ENCODE assay signal across 10 cellular contexts in genomic region chr6:10030942-10031537, GRCh38.
DNase-seq lines count a peak whose midpoint lies in the region; ATAC-seq, FAIRE-seq and TF ChIP-seq lines count a peak whose summit lies in the region.
"Had no signal": no experiment of that assay in that cellular context is flagged by ENCODE, and none has a peak within 500 bp of the region (broad histone marks: within the 10 kb centered on the region; RNA-seq: fewer than 3 reads in every experiment).

No MANE protein-coding gene starts in this region.

- H3K4me3 Mint-ChIP-seq in stimulated activated effector memory CD8-positive, alpha-beta T cell treated with anti-CD3 and anti-CD28 coated beads, Interleukin-12 subunit alpha, Interleukin-12 subunit beta, amount 100 ng/mL, for 72 hours = no peak overlapping the region
- H3K4me3 Mint-ChIP-seq: activated naive CD8-positive, alpha-beta T cell had no signal

- DNase-seq in A549 (ENCODE audit: low read depth in 1 of 2, low spot score in 1 of 2) = no peak
- DNase-seq in NOMO-1 treated with dmso at 0.1 percent for 144 hours (lab: John Stamatoyannopoulos, UW; ENCODE audit: unreplicated experiment) = peak; percentile 6
- DNase-seq in foreskin fibroblast = peak in 1 of 2 donors; percentile 17
- DNase-seq in upper lobe of right lung = no peak
- DNase-seq in stimulated activated effector memory CD8-positive, alpha-beta T cell treated with anti-CD3 and anti-CD28 coated beads, Interleukin-12 subunit alpha, Interleukin-12 subunit beta, amount 100 ng/mL, for 72 hours (ENCODE audit: low spot score in 2 of 2) = no peak
- DNase-seq in T1000 (lab: John Stamatoyannopoulos, UW) = no peak
- DNase-seq in ovary = no peak

- TF ChIP-seq RAD21 in A549 (conservative IDR thresholded peaks at IDR 0.05 in 1 of 2, IDR thresholded peaks at IDR 0.05 in 1 of 2) = peak in 1 of 2 experiments; percentile 15; a peak in 1 of 5 replicates

- H3K36me3 Mint-ChIP-seq in stimulated activated effector memory CD8-positive, alpha-beta T cell treated with anti-CD3 and anti-CD28 coated beads, Interleukin-12 subunit alpha, Interleukin-12 subunit beta, amount 100 ng/mL, for 72 hours = no peaks in the 10 kb centered on the region
- H3K36me3 Mint-ChIP-seq: activated naive CD8-positive, alpha-beta T cell had no signal

- H3K9me3 ChIP-seq in A549 (no peaks in the 10 kb centered on the region), upper lobe of right lung (no peaks in the 10 kb centered on the region), ovary (no peaks in the 10 kb centered on the region)

- 87% methylated on average over 8 of the region's 8 CpGs for WGBS in A549 (ENCODE audit: missing lambda C conversion rate)
- 76 to 79% (median 78%) methylated on average over 8 of the region's 8 CpGs for WGBS in ovary, 3 donors

- no peak overlapping the region for H3K27ac Mint-ChIP-seq in stimulated activated effector memory CD8-positive, alpha-beta T cell treated with anti-CD3 and anti-CD28 coated beads, Interleukin-12 subunit alpha, Interleukin-12 subunit beta, amount 100 ng/mL, for 72 hours
- H3K27ac Mint-ChIP-seq: activated naive CD8-positive, alpha-beta T cell had no signal

- H3K27me3 ChIP-seq in upper lobe of right lung (no peaks in the 10 kb centered on the region), ovary (no peaks in the 10 kb centered on the region)

- intact Hi-C loops in upper lobe of right lung (cut with DNase I) = no loop called here
- intact Hi-C loops in ovary (cut with DNase I) = no loop called here

- TF ChIP-seq CTCF in A549 (IDR thresholded peaks at IDR 0.05) (peak; percentile 33; the same call in 2 of the 3 replicates), foreskin fibroblast (IDR thresholded peaks at IDR 0.05; ENCODE audit: low read depth, low read length) (peak; percentile 41), upper lobe of right lung (IDR thresholded peaks at IDR 0.05) (peak; percentile 56), ovary (IDR thresholded peaks at IDR 0.05) (no peak)

- H3K36me3 ChIP-seq in upper lobe of right lung (no peaks in the 10 kb centered on the region), ovary (no peaks in the 10 kb centered on the region)

- peaks cover 2% of the 10 kb centered on the region for H3K9me3 Mint-ChIP-seq in stimulated activated effector memory CD8-positive, alpha-beta T cell treated with anti-CD3 and anti-CD28 coated beads, Interleukin-12 subunit alpha, Interleukin-12 subunit beta, amount 100 ng/mL, for 72 hours

- POLR2A ChIA-PET in A549 (lab: Yijun Ruan, JAX) = no interaction called here

- no peak for FAIRE-seq in A549 (lab: Jason Lieb, UNC)
- FAIRE-seq: GM18507 had no signal

- TF ChIP-seq EP300 in A549 (IDR thresholded peaks at IDR 0.05) (no peak), ovary (IDR thresholded peaks at IDR 0.05) (no peak)

- no peak overlapping the region for H3K4me2 ChIP-seq in A549

- ATAC-seq in A549 (no peak), GM18909 (IDR thresholded peaks at IDR 0.05; ENCODE audit: poor library complexity, unreplicated experiment) (peak; percentile 57), upper lobe of right lung (peak; percentile 52)
- ATAC-seq in stimulated activated effector memory CD8-positive, alpha-beta T cell treated with anti-CD3 and anti-CD28 coated beads, Interleukin-12 subunit alpha, Interleukin-12 subunit beta, amount 100 ng/mL, for 72 hours = no peak

- no peaks in the 10 kb centered on the region for H3K4me1 Mint-ChIP-seq in stimulated activated effector memory CD8-positive, alpha-beta T cell treated with anti-CD3 and anti-CD28 coated beads, Interleukin-12 subunit alpha, Interleukin-12 subunit beta, amount 100 ng/mL, for 72 hours

- peak overlapping the region; percentile 82 to 87; a peak in 5 of 6 replicates for H3K27ac ChIP-seq in A549
- no peak overlapping the region for H3K27ac ChIP-seq in upper lobe of right lung
- no peak overlapping the region for H3K27ac ChIP-seq in ovary

- H3K4me3 ChIP-seq in A549 = no peak overlapping the region
- no peak overlapping the region for H3K4me3 ChIP-seq in foreskin fibroblast (ENCODE audit: low read depth in 1 of 2, low read length in 2 of 2)
- H3K4me3 ChIP-seq in upper lobe of right lung = no peak overlapping the region
- no peak overlapping the region for H3K4me3 ChIP-seq in ovary

- no peak for TF ChIP-seq POLR2A in A549 (IDR thresholded peaks at IDR 0.05; ENCODE audit: low read length)
- TF ChIP-seq POLR2A in ovary (IDR thresholded peaks at IDR 0.05) = no peak

- CTCF ChIA-PET in A549 (lab: Yijun Ruan, JAX) = interaction anchor here (0.7 to 1.4 kb wide), 3 partner anchors 12 to 21 kb away, joined by 3 read pairs; no protein-coding TSS in a partner anchor

- peaks cover 24% of the 10 kb centered on the region for H3K4me1 ChIP-seq in A549
- H3K4me1 ChIP-seq in upper lobe of right lung = no peaks in the 10 kb centered on the region
- H3K4me1 ChIP-seq in ovary (ENCODE audit: insufficient read depth) = no peaks in the 10 kb centered on the region

TF ChIP-seq in A549, 52 proteins besides CTCF, POLR2A, EP300 and RAD21:
- TF ChIP-seq HOXB13 (CRISPR knock-in tag; IDR thresholded peaks at IDR 0.05; ENCODE audit: low read depth) = no peak
- no peak for TF ChIP-seq FOXS1 (CRISPR knock-in tag; IDR thresholded peaks at IDR 0.05)
- TF ChIP-seq ZFP36 (IDR thresholded peaks at IDR 0.05; ENCODE audit: borderline replicate concordance, partially characterized antibody) = no peak
- no peak for TF ChIP-seq TFCP2L1 (CRISPR knock-in tag; IDR thresholded peaks at IDR 0.05)
- TF ChIP-seq KDM1A (IDR thresholded peaks at IDR 0.05; ENCODE audit: low read depth) = no peak
- TF ChIP-seq JUNB (IDR thresholded peaks at IDR 0.05) = no peak
- no peak for TF ChIP-seq BCL3 (IDR thresholded peaks at IDR 0.05)
- TF ChIP-seq SREBF2 (IDR thresholded peaks at IDR 0.05) = no peak
- no peak for TF ChIP-seq FOSL2 (IDR thresholded peaks at IDR 0.05)
- TF ChIP-seq FOSL2 (CRISPR knock-in tag; IDR thresholded peaks at IDR 0.05) = no peak
- TF ChIP-seq, protein P1, sequence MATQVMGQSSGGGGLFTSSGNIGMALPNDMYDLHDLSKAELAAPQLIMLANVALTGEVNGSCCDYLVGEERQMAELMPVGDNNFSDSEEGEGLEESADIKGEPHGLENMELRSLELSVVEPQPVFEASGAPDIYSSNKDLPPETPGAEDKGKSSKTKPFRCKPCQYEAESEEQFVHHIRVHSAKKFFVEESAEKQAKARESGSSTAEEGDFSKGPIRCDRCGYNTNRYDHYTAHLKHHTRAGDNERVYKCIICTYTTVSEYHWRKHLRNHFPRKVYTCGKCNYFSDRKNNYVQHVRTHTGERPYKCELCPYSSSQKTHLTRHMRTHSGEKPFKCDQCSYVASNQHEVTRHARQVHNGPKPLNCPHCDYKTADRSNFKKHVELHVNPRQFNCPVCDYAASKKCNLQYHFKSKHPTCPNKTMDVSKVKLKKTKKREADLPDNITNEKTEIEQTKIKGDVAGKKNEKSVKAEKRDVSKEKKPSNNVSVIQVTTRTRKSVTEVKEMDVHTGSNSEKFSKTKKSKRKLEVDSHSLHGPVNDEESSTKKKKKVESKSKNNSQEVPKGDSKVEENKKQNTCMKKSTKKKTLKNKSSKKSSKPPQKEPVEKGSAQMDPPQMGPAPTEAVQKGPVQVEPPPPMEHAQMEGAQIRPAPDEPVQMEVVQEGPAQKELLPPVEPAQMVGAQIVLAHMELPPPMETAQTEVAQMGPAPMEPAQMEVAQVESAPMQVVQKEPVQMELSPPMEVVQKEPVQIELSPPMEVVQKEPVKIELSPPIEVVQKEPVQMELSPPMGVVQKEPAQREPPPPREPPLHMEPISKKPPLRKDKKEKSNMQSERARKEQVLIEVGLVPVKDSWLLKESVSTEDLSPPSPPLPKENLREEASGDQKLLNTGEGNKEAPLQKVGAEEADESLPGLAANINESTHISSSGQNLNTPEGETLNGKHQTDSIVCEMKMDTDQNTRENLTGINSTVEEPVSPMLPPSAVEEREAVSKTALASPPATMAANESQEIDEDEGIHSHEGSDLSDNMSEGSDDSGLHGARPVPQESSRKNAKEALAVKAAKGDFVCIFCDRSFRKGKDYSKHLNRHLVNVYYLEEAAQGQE (IDR thresholded peaks at IDR 0.05) = no peak
- TF ChIP-seq, protein P2, sequence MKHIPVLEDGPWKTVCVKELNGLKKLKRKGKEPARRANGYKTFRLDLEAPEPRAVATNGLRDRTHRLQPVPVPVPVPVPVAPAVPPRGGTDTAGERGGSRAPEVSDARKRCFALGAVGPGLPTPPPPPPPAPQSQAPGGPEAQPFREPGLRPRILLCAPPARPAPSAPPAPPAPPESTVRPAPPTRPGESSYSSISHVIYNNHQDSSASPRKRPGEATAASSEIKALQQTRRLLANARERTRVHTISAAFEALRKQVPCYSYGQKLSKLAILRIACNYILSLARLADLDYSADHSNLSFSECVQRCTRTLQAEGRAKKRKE (CRISPR knock-in tag; IDR thresholded peaks at IDR 0.05; ENCODE audit: low read depth) = no peak
- no peak for TF ChIP-seq RARB (CRISPR knock-in tag; IDR thresholded peaks at IDR 0.05)
- no peak for TF ChIP-seq HOXB5 (CRISPR knock-in tag; IDR thresholded peaks at IDR 0.05)
- TF ChIP-seq ZSCAN20 (CRISPR knock-in tag; IDR thresholded peaks at IDR 0.05) = no peak
- no peak for TF ChIP-seq GATA3 (IDR thresholded peaks at IDR 0.05; ENCODE audit: borderline replicate concordance)
- no peak for TF ChIP-seq PHF8 (IDR thresholded peaks at IDR 0.05; ENCODE audit: borderline replicate concordance, low read depth)
- no peak for TF ChIP-seq HEYL (CRISPR knock-in tag; IDR thresholded peaks at IDR 0.05)
- no peak for TF ChIP-seq JUN (IDR thresholded peaks at IDR 0.05)
- TF ChIP-seq EHF (CRISPR knock-in tag; IDR thresholded peaks at IDR 0.05) = no peak
TF ChIP-seq in A549: peak in this region for 0.

Comparison
In these comparisons a context has a peak if more than half of its experiments do, and no peak if none do; other contexts are left out.
1. ATAC-seq: peak in GM18909 (single experiment) and upper lobe of right lung (single experiment); none in A549 (0 of 2) and stimulated activated effector memory CD8-positive, alpha-beta T cell treated with anti-CD3 and anti-CD28 coated beads, Interleukin-12 subunit alpha, Interleukin-12 subunit beta, amount 100 ng/mL, for 72 hours (single experiment).
2. H3K27ac ChIP-seq: peak in A549 (2 of 2); none in upper lobe of right lung (single experiment) and ovary (0 of 2).
3. CTCF ChIP-seq: peak in A549 (single experiment), foreskin fibroblast (single experiment) and upper lobe of right lung (single experiment); none in ovary (0 of 3).